1 cellular context compared by ENCODE assay signal in the genomic region with DNA sequence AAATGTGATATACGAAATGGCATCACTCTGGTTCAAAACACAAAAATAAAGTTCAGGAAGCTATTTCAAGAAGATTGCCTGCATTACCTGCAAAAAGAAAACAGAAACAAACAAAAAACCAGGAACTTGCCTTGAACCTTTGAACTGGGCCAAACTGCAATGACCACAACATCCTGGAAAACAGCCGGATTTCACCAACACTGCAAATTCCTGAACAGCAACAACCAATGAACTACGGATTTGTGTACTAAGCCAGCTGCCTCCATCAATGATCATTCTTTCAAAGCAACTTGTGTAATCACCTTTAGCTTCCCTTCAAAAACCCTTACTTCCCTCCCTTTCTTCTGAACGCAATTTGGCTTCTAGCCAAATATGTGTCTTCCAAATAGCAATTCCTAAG.
TF ChIP-seq lines count a peak whose summit lies in the region.

No MANE protein-coding gene starts in this region.

TF ChIP-seq in HepG2, 621 proteins besides CTCF, POLR2A, EP300 and RAD21 (continued from another document):
- TF ChIP-seq, protein P1, sequence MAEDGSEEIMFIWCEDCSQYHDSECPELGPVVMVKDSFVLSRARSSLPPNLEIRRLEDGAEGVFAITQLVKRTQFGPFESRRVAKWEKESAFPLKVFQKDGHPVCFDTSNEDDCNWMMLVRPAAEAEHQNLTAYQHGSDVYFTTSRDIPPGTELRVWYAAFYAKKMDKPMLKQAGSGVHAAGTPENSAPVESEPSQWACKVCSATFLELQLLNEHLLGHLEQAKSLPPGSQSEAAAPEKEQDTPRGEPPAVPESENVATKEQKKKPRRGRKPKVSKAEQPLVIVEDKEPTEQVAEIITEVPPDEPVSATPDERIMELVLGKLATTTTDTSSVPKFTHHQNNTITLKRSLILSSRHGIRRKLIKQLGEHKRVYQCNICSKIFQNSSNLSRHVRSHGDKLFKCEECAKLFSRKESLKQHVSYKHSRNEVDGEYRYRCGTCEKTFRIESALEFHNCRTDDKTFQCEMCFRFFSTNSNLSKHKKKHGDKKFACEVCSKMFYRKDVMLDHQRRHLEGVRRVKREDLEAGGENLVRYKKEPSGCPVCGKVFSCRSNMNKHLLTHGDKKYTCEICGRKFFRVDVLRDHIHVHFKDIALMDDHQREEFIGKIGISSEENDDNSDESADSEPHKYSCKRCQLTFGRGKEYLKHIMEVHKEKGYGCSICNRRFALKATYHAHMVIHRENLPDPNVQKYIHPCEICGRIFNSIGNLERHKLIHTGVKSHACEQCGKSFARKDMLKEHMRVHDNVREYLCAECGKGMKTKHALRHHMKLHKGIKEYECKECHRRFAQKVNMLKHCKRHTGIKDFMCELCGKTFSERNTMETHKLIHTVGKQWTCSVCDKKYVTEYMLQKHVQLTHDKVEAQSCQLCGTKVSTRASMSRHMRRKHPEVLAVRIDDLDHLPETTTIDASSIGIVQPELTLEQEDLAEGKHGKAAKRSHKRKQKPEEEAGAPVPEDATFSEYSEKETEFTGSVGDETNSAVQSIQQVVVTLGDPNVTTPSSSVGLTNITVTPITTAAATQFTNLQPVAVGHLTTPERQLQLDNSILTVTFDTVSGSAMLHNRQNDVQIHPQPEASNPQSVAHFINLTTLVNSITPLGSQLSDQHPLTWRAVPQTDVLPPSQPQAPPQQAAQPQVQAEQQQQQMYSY (CRISPR knock-in tag; IDR thresholded peaks at IDR 0.05), result no peak
- TF ChIP-seq SOX5 (CRISPR knock-in tag; IDR thresholded peaks at IDR 0.05; ENCODE audit: borderline replicate concordance) (peak; percentile 46; the same call in 1 of the 2 replicates), ZNF552 (CRISPR knock-in tag; IDR thresholded peaks at IDR 0.05; ENCODE audit: borderline replicate concordance) (no peak)
- TF ChIP-seq, protein P2, sequence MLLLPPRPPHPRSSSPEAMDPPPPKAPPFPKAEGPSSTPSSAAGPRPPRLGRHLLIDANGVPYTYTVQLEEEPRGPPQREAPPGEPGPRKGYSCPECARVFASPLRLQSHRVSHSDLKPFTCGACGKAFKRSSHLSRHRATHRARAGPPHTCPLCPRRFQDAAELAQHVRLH (CRISPR knock-in tag; IDR thresholded peaks at IDR 0.05; ENCODE audit: borderline replicate concordance, low read depth), result no peak
- TF ChIP-seq, protein P3, sequence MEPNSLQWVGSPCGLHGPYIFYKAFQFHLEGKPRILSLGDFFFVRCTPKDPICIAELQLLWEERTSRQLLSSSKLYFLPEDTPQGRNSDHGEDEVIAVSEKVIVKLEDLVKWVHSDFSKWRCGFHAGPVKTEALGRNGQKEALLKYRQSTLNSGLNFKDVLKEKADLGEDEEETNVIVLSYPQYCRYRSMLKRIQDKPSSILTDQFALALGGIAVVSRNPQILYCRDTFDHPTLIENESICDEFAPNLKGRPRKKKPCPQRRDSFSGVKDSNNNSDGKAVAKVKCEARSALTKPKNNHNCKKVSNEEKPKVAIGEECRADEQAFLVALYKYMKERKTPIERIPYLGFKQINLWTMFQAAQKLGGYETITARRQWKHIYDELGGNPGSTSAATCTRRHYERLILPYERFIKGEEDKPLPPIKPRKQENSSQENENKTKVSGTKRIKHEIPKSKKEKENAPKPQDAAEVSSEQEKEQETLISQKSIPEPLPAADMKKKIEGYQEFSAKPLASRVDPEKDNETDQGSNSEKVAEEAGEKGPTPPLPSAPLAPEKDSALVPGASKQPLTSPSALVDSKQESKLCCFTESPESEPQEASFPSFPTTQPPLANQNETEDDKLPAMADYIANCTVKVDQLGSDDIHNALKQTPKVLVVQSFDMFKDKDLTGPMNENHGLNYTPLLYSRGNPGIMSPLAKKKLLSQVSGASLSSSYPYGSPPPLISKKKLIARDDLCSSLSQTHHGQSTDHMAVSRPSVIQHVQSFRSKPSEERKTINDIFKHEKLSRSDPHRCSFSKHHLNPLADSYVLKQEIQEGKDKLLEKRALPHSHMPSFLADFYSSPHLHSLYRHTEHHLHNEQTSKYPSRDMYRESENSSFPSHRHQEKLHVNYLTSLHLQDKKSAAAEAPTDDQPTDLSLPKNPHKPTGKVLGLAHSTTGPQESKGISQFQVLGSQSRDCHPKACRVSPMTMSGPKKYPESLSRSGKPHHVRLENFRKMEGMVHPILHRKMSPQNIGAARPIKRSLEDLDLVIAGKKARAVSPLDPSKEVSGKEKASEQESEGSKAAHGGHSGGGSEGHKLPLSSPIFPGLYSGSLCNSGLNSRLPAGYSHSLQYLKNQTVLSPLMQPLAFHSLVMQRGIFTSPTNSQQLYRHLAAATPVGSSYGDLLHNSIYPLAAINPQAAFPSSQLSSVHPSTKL (CRISPR knock-in tag; IDR thresholded peaks at IDR 0.05), result peak; percentile 72; the same call in 1 of the 2 replicates
- TF ChIP-seq, protein P4, sequence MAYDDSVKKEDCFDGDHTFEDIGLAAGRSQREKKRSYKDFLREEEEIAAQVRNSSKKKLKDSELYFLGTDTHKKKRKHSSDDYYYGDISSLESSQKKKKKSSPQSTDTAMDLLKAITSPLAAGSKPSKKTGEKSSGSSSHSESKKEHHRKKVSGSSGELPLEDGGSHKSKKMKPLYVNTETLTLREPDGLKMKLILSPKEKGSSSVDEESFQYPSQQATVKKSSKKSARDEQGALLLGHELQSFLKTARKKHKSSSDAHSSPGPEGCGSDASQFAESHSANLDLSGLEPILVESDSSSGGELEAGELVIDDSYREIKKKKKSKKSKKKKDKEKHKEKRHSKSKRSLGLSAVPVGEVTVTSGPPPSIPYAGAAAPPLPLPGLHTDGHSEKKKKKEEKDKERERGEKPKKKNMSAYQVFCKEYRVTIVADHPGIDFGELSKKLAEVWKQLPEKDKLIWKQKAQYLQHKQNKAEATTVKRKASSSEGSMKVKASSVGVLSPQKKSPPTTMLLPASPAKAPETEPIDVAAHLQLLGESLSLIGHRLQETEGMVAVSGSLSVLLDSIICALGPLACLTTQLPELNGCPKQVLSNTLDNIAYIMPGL (CRISPR knock-in tag; IDR thresholded peaks at IDR 0.05; ENCODE audit: borderline replicate concordance in 1 of 2, low read depth in 1 of 2), result no peak
